In the genomic region with DNA sequence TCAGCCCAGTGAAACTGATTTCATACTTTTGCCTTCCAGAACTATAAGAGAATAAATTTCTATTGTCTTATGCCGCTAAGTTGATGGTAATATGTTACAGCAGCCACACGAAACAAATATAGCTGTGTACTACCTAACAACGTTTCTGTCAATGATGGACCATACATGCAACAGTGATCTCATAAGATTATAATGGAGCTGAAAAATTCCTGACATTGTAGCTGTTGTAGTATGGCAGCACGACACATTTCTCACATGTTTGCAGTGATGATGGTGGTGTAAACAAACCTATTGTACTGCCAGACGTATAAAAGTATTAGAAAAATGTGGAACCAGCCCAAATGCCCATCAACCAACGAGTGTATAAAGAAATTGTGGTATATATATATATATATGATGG, we compare ENCODE assay signal across 12 cellular contexts. TPM values are rescaled to one million over a fixed set of nuclear protein-coding genes. Genes with fewer than 3 reads are reported as not detected.
"Had no signal": no experiment of that assay in that cellular context is flagged by ENCODE, and none has a peak within 500 bp of the region (broad histone marks: within the 10 kb centered on the region; RNA-seq: fewer than 3 reads in every experiment).

No MANE protein-coding gene starts in this region.

- ATAC-seq: HCT116, HepG2 had no signal

- H3K36me3 ChIP-seq: HAP-1 had no signal

- H3K27ac ChIP-seq: GM23248, HL-60, KMS-11 had no signal

- H3K4me1 ChIP-seq: HAP-1 had no signal

- H3K4me2 ChIP-seq: KMS-11 had no signal

- H2AFZ ChIP-seq: GM23248 had no signal

- H3K4me3 ChIP-seq: GM23248, HAP-1 had no signal

- DNase-seq: GM23248, GOT3, H7, HFFc6, Karpas-422, KBM-7 had no signal

- H3K9ac ChIP-seq: GM23248, KMS-11 had no signal

- H3K9me3 ChIP-seq: HAP-1 had no signal

RNA-seq across cellular contexts. Expression of a gene that starts 5.8 kb away (rescaled TPM):
- polyA plus RNA-seq: GM23248, HepG2, IgD-negative memory B cell had no signal
